26 cellular contexts compared by ENCODE assay signal in the genomic region with DNA sequence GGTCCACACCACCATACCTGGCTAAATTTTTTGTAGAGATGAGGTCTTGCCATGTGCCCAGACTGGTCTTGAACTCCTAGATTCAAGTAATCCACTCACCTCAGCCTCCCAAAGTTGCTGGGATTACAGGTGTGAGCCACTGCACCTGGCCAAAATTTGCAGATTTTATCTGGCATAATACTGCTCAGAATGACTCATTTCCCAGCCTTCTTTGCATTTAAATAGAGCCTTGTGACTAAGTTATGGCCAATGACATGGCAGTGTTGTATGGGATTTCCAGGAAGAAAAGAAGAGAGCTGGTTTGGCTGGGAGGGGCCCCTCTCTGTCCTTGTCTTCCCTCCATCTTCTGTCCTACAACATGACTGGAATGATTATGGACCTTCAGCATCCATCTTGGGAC. TPM values are rescaled to one million over a fixed set of nuclear protein-coding genes. Genes with fewer than 3 reads are reported as not detected.
DNase-seq lines count a peak whose midpoint lies in the region; ATAC-seq, FAIRE-seq and TF ChIP-seq lines count a peak whose summit lies in the region.
"Had no signal": no experiment of that assay in that cellular context is flagged by ENCODE, and none has a peak within 500 bp of the region (broad histone marks: within the 10 kb centered on the region; RNA-seq: fewer than 3 reads in every experiment).

No MANE protein-coding gene starts in this region.

- H3K18ac ChIP-seq in trophoblast cell (ENCODE audit: low read length) (no peak overlapping the region), mesendoderm (ENCODE audit: low read length) (no peak overlapping the region)

- ATAC-seq in PC-3 (no peak), K562 (no peak), foreskin keratinocyte (peak; percentile 86)
- ATAC-seq: GM12878 had no signal

- no TSS peak for BruUV-seq in PC-3 (replicated peaks; lab: Mats Ljungman, UMichigan)
- no TSS peak for BruUV-seq in K562 (replicated peaks; lab: Mats Ljungman, UMichigan)

- H2BK15ac ChIP-seq in mesendoderm (replicated peaks; ENCODE audit: low read depth) = no peak overlapping the region

- no peaks in the 10 kb centered on the region for H3K79me2 ChIP-seq in PC-3 (ENCODE audit: low read length)
- no peaks in the 10 kb centered on the region for H3K79me2 ChIP-seq in K562 (ENCODE audit: control insufficient read depth, insufficient read depth, low read length)
- H3K79me2 ChIP-seq in trophoblast cell (ENCODE audit: control insufficient read depth, insufficient read depth, low read length, poor library complexity) = no peaks in the 10 kb centered on the region
- no peaks in the 10 kb centered on the region for H3K79me2 ChIP-seq in mesendoderm (ENCODE audit: control insufficient read depth, insufficient read depth, low read length)

- POLR2A ChIA-PET in PC-3 (lab: Charles Lee; ENCODE audit: unreplicated experiment) (no interaction called here), K562 (lab: Yijun Ruan, JAX) (interaction anchor here (0.6 kb wide), 1 partner anchor 9 kb away, joined by 4 read pairs; no protein-coding TSS in a partner anchor)

- no peaks in the 10 kb centered on the region for H3K9me3 ChIP-seq in PC-3 (ENCODE audit: low read length)
- H3K9me3 ChIP-seq in K562 (replicated peaks; ENCODE audit: control insufficient read depth, insufficient read depth, low read depth, low read length) = peaks cover 2% of the 10 kb centered on the region; the same call in 1 of the 2 replicates
- peaks cover 1% of the 10 kb centered on the region for H3K9me3 ChIP-seq in trophoblast cell (ENCODE audit: insufficient read depth, low read depth, low read length)
- H3K9me3 ChIP-seq: BE2C had no signal

- H3K27ac ChIP-seq in PC-3 (ENCODE audit: low read length) = no peak overlapping the region
- H3K27ac ChIP-seq in K562 (ENCODE audit: extremely low read depth, low read depth, low read length) = no peak overlapping the region
- H3K27ac ChIP-seq in foreskin keratinocyte = no peak overlapping the region
- no peak overlapping the region for H3K27ac ChIP-seq in trophoblast cell (ENCODE audit: low read depth, low read length)
- no peak overlapping the region for H3K27ac ChIP-seq in mesendoderm (ENCODE audit: low read depth, low read length)
- H3K27ac ChIP-seq: BLaER1 had no signal

- H2BK120ac ChIP-seq in trophoblast cell (ENCODE audit: insufficient read depth, low read length, poor library complexity) (no peak overlapping the region), mesendoderm (ENCODE audit: low read depth, low read length) (no peak overlapping the region)

- no peak overlapping the region for H2BK12ac ChIP-seq in trophoblast cell (ENCODE audit: low read length)

- TF ChIP-seq EP300 in K562 (IDR thresholded peaks at IDR 0.05; ENCODE audit: low read length) = no peak

- intact Hi-C loops in PC-3 (cut with micrococcal nuclease) = no loop called here
- intact Hi-C loops in K562 (cut with micrococcal nuclease) = no loop called here

- no peak overlapping the region for H3K56ac ChIP-seq in mesendoderm (ENCODE audit: low read length)

- H4K91ac ChIP-seq in trophoblast cell (ENCODE audit: low read depth, low read length) = no peak overlapping the region

- DNase-seq in PC-3 (peak; percentile 32), K562 (ENCODE audit: extremely low read depth in 1 of 4, low spot score in 3 of 4) (no peak), foreskin keratinocyte (peak in 1 of 2 donors; percentile 52), trophoblast cell (peak; percentile 37 to 79), occipital lobe (lab: John Stamatoyannopoulos, UW) (no peak), NCI-H187 treated with DMSO at 0.1 percent for 48 hours (lab: John Stamatoyannopoulos, UW) (no peak), mesendoderm (no peak)
- DNase-seq: 8988T; ACHN; BE2C; C1 segment of cervical spinal cord; CD4-positive, alpha-beta memory T cell; CD4-positive, CD25-positive, alpha-beta regulatory T cell; CD8-positive, alpha-beta memory T cell; COR-L47; DMS153; DMS53; DMS79; DND-41; EL; GDM1 had no signal

- no peaks in the 10 kb centered on the region for H3K36me3 ChIP-seq in PC-3 (ENCODE audit: low read depth, low read length)
- no peaks in the 10 kb centered on the region for H3K36me3 ChIP-seq in K562 (ENCODE audit: control insufficient read depth, insufficient read depth, low read length)
- H3K36me3 ChIP-seq in trophoblast cell (ENCODE audit: control insufficient read depth in 1 of 2, insufficient read depth in 2 of 2, low read length in 2 of 2) = no peaks in the 10 kb centered on the region
- no peaks in the 10 kb centered on the region for H3K36me3 ChIP-seq in mesendoderm (ENCODE audit: control insufficient read depth, insufficient read depth, low read length)
- H3K36me3 ChIP-seq: BE2C, BLaER1 had no signal

- H2AFZ ChIP-seq in PC-3 (ENCODE audit: low read length) = no peak overlapping the region
- H2AFZ ChIP-seq in K562 (ENCODE audit: low read depth, low read length) = 0 out of 2 replicates have a peak overlapping the region, but pooled peaks have one; percentile 30
- no peak overlapping the region for H2AFZ ChIP-seq in trophoblast cell (ENCODE audit: insufficient read depth, low read length, poor library complexity)

- H3K4me1 ChIP-seq in PC-3 (ENCODE audit: insufficient read depth, low read length) (no peaks in the 10 kb centered on the region), K562 (replicated peaks in 1 of 2; ENCODE audit: control insufficient read depth in 2 of 2, insufficient read depth in 2 of 2, low read length in 2 of 2) (peaks cover 0 to 7% of the 10 kb centered on the region in 2 experiments; a peak in 1 of 5 replicates), foreskin keratinocyte (no peaks in the 10 kb centered on the region), trophoblast cell (ENCODE audit: control insufficient read depth in 1 of 2, insufficient read depth in 2 of 2, low read length in 2 of 2) (no peaks in the 10 kb centered on the region), mesendoderm (ENCODE audit: control insufficient read depth, low read depth, low read length) (no peaks in the 10 kb centered on the region)
- H3K4me1 ChIP-seq: BE2C, BLaER1 had no signal

- H3K79me1 ChIP-seq in trophoblast cell (ENCODE audit: low read length) (no peaks in the 10 kb centered on the region), mesendoderm (ENCODE audit: low read length) (no peaks in the 10 kb centered on the region)

- H3F3A ChIP-seq in PC-3 (ENCODE audit: low read length, unreplicated experiment) = no peaks in the 10 kb centered on the region

- H3K4me3 ChIP-seq in PC-3 (ENCODE audit: low read length) = no peak overlapping the region
- H3K4me3 ChIP-seq in K562 = no peak overlapping the region
- no peak overlapping the region for H3K4me3 ChIP-seq in trophoblast cell (ENCODE audit: low read depth, low read length)
- no peak overlapping the region for H3K4me3 ChIP-seq in mesendoderm (ENCODE audit: low read length)
- H3K4me3 ChIP-seq: BLaER1, GM12878 had no signal

- TF ChIP-seq CTCF in PC-3 (conservative IDR thresholded peaks at IDR 0.05; ENCODE audit: low read depth, low read length) (no peak), K562 (IDR thresholded peaks at IDR 0.05 in 2 of 3, conservative IDR thresholded peaks at IDR 0.05 in 1 of 3; ENCODE audit: insufficient read depth in 2 of 3, low read depth in 1 of 3, low read length in 3 of 3) (no peak), foreskin keratinocyte (conservative IDR thresholded peaks at IDR 0.05) (no peak)

- H3K9ac ChIP-seq in PC-3 (ENCODE audit: low read length) (no peak overlapping the region), K562 (ENCODE audit: insufficient read depth in 1 of 2, low read depth in 2 of 2, low read length in 2 of 2) (no peak overlapping the region), trophoblast cell (ENCODE audit: low read length) (no peak overlapping the region), mesendoderm (ENCODE audit: low read length) (no peak overlapping the region)
- H3K9ac ChIP-seq: BLaER1 had no signal

- H4K8ac ChIP-seq in trophoblast cell (ENCODE audit: low read depth, low read length) = no peak overlapping the region
- no peak overlapping the region for H4K8ac ChIP-seq in mesendoderm (ENCODE audit: low read depth, low read length)

- H3K23ac ChIP-seq in trophoblast cell (ENCODE audit: low read length) = no peak overlapping the region
- H3K23ac ChIP-seq in mesendoderm (ENCODE audit: low read length) = no peak overlapping the region

- H2AK5ac ChIP-seq in trophoblast cell (ENCODE audit: low read length) = no peak overlapping the region
- no peak overlapping the region for H2AK5ac ChIP-seq in mesendoderm (ENCODE audit: low read length)

- no peak for TF ChIP-seq RAD21 in K562 (CRISPR knock-in tag; conservative IDR thresholded peaks at IDR 0.05 in 1 of 2, IDR thresholded peaks at IDR 0.05 in 1 of 2)

- CTCF ChIA-PET in PC-3 (lab: Charles Lee) = no interaction called here
- CTCF ChIA-PET in K562 (lab: Yijun Ruan, JAX; ENCODE audit: low intra/inter-chr PET ratio) = no interaction called here

- H3K9me1 ChIP-seq in K562 (ENCODE audit: control insufficient read depth, insufficient read depth, low read length) = no peaks in the 10 kb centered on the region

- FAIRE-seq in K562 (lab: Jason Lieb, UNC) = no peak
- FAIRE-seq: A204.1, GM12878, GM12892, GM18507 had no signal

- no peak overlapping the region for H4K5ac ChIP-seq in mesendoderm (ENCODE audit: low read length)

- in situ Hi-C loops in K562 (cut with MboI) = no loop called here

- H3K4ac ChIP-seq in trophoblast cell (ENCODE audit: low read depth, low read length) (no peak overlapping the region), mesendoderm (ENCODE audit: low read depth, low read length) (no peak overlapping the region)

- H3K9me2 ChIP-seq in PC-3 (replicated peaks; ENCODE audit: low read length) = no peaks in the 10 kb centered on the region

- TF ChIP-seq POLR2A in K562 (conservative IDR thresholded peaks at IDR 0.05) = no peak

- no peak overlapping the region for H3K14ac ChIP-seq in trophoblast cell (ENCODE audit: low read length)

- H3K4me2 ChIP-seq in PC-3 (ENCODE audit: low read length) (no peak overlapping the region), K562 (ENCODE audit: insufficient read depth, low read length) (no peak overlapping the region), trophoblast cell (ENCODE audit: low read length) (no peak overlapping the region), mesendoderm (ENCODE audit: low read length) (no peak overlapping the region)
- H3K4me2 ChIP-seq: BLaER1 had no signal

- H4K20me1 ChIP-seq in PC-3 (ENCODE audit: low read length) = no peaks in the 10 kb centered on the region
- no peaks in the 10 kb centered on the region for H4K20me1 ChIP-seq in K562 (replicated peaks; ENCODE audit: control insufficient read depth, insufficient read depth, low read length)
- H4K20me1 ChIP-seq: BLaER1 had no signal

- H2BK5ac ChIP-seq in trophoblast cell (ENCODE audit: low read depth, low read length, poor library complexity) (no peak overlapping the region), mesendoderm (ENCODE audit: low read length) (no peak overlapping the region)

- H3K27me3 ChIP-seq in PC-3 (ENCODE audit: low read length) (no peaks in the 10 kb centered on the region), K562 (ENCODE audit: control insufficient read depth in 2 of 2, insufficient read depth in 2 of 2, low read length in 2 of 2) (no peaks in the 10 kb centered on the region), foreskin keratinocyte (no peaks in the 10 kb centered on the region), trophoblast cell (ENCODE audit: insufficient read depth, low read length) (no peaks in the 10 kb centered on the region), mesendoderm (ENCODE audit: insufficient read depth, low read length, poor library complexity) (no peaks in the 10 kb centered on the region)
- H3K27me3 ChIP-seq: BE2C, BLaER1 had no signal

- H4K12ac ChIP-seq in trophoblast cell (ENCODE audit: low read depth, low read length) = no peak overlapping the region

RNA-seq across cellular contexts. Expression of a gene that starts 55.8 kb away (rescaled TPM):
- 9.0 and 11.0 TPM in 2 replicates for total RNA-seq in PC-3 (2014; rRNA removed)
- 2.5 and 6.3 TPM in 2 replicates for total RNA-seq in K562 (2011; cell fraction: chromatin; rRNA removed; ENCODE audit: low replicate concordance)
- total RNA-seq in K562 (2011; cell fraction: nucleolus; rRNA removed) = 2.5 and 2.7 TPM in 2 replicates
- 3.3 and 7.7 TPM in 2 replicates for total RNA-seq in K562 (2011; cell fraction: nucleoplasm; rRNA removed)
- 13.8 and 16.5 TPM in 2 replicates for total RNA-seq in K562 (2014; rRNA removed)
- 22.4 and 24.7 TPM in 2 replicates for total RNA-seq in K562 (2014; rRNA removed; fragmentation: Illumina TruSeq; extraction: Trizol)
- total RNA-seq in K562 (2015; rRNA removed; fragmentation: Illumina TruSeq; extraction: Trizol) = 32.6 and 34.7 TPM in 2 replicates
- 14.8 and 15.7 TPM in 2 replicates for total RNA-seq in K562 (2021)
- 8.1 and 11.9 TPM in 2 replicates for polyA plus RNA-seq in K562 (2011; rRNA removed)
- 5.8 and 7.1 TPM in 2 replicates for polyA plus RNA-seq in K562 (2011; cell fraction: cytosol; rRNA removed)
- polyA plus RNA-seq in K562 (2011; cell fraction: nucleus; rRNA removed) = 5.1 and 5.8 TPM in 2 replicates
- polyA plus RNA-seq in K562 (2012) = 16.1 and 24.0 TPM in 2 replicates
- polyA plus RNA-seq in K562 (2014; fragmentation: Illumina TruSeq; extraction: Trizol) = 30.9 and 42.0 TPM in 2 replicates
- 1 to 10 TPM; 6.2 to 6.6 TPM for polyA plus RNA-seq in K562 (2014; fragmentation: Nextera tagmentation; extraction: Ambion mirVana)
- 15.6 and 19.0 TPM in 2 replicates for polyA plus RNA-seq in K562 (2014; rRNA removed)
- 5.4 and 7.6 TPM in 2 replicates for polyA minus RNA-seq in K562 (2011; rRNA and poly(A)+ RNA removed)
- 3.1 and 4.3 TPM in 2 replicates for polyA minus RNA-seq in K562 (2011; cell fraction: cytosol; rRNA and poly(A)+ RNA removed)
- polyA minus RNA-seq in K562 (2011; cell fraction: nucleus; rRNA and poly(A)+ RNA removed) = 4.7 and 5.2 TPM in 2 replicates
- total RNA-seq in foreskin keratinocyte = 11.0 and 12.6 TPM in 2 replicates
- 11.2 and 14.5 TPM in 2 replicates for polyA plus RNA-seq in foreskin keratinocyte
- 23.5 and 25.3 TPM in 2 replicates for polyA plus RNA-seq in trophoblast cell (2013)
- 5.9 TPM for total RNA-seq in occipital lobe
- polyA plus RNA-seq in mesendoderm (2013, experiment 1 of 2) = 38.0 TPM
- 40.1 TPM for polyA plus RNA-seq in mesendoderm (2013, experiment 2 of 2)

Comparison
In these comparisons a context has a peak if more than half of its experiments do, and no peak if none do; other contexts are left out.
1. DNase-seq: peak in PC-3 (single experiment) and trophoblast cell (2 of 2); none in K562 (0 of 4), occipital lobe (single experiment), NCI-H187 treated with DMSO at 0.1 percent for 48 hours (single experiment) and mesendoderm (single experiment).